ENCODE assay signal across 23 cellular contexts in genomic region chr3:53919741-53920140, GRCh38.
"Had no signal": no experiment of that assay in that cellular context is flagged by ENCODE, and none has a peak within 500 bp of the region (broad histone marks: within the 10 kb centered on the region; RNA-seq: fewer than 3 reads in every experiment).

No MANE protein-coding gene starts in this region.

- H3K27ac ChIP-seq: stomach, suprapubic skin, testis, thoracic aorta, thyroid gland, tibial artery, tibial nerve, transverse colon, upper lobe of left lung, upper lobe of right lung, uterus, vagina had no signal

- H3K4me3 ChIP-seq: stomach, suprapubic skin, testis, thoracic aorta, thyroid gland, tibial artery, tibial nerve, transverse colon, upper lobe of left lung, upper lobe of right lung, uterus, vagina had no signal

- H3K4me1 ChIP-seq: stomach, suprapubic skin, testis, thyroid gland, tibial artery, tibial nerve, transverse colon, upper lobe of left lung, upper lobe of right lung, uterus, vagina had no signal

- H3K36me3 ChIP-seq: stomach, suprapubic skin, thoracic aorta, thyroid gland, tibial artery, tibial nerve, transverse colon, upper lobe of left lung, upper lobe of right lung, uterus, vagina had no signal

- H3K9me3 ChIP-seq: suprapubic skin, testis, thoracic aorta, thyroid gland, upper lobe of left lung, upper lobe of right lung, uterus, vagina had no signal

- DNase-seq: stimulated activated CD4-positive, alpha-beta T cell treated with anti-CD3 and anti-CD28 coated beads, Interleukin-2, amount 100 ng/mL, for 48 hours; stimulated activated CD4-positive, alpha-beta T cell treated with anti-CD3 and anti-CD28 coated beads, Interleukin-4, amount 100 ng/mL, for 1 hour; stimulated activated CD4-positive, alpha-beta T cell treated with anti-CD3 and anti-CD28 coated beads, Interleukin-4, amount 100 ng/mL, for 24 hours; stimulated activated CD4-positive, alpha-beta T cell treated with anti-CD3 and anti-CD28 coated beads, Interleukin-4, amount 100 ng/mL, for 4 hours; stimulated activated CD8-positive, alpha-beta memory T cell treated with anti-CD3 and anti-CD28 coated beads, Interleukin-4, amount 100 ng/mL, for 48 hours; stimulated activated naive B cell treated with anti-CD40 and anti-IgM and Interleukin-4, amounts not matched to agents 10 μg/mL and 1 μg/mL and 100 μg/mL, for 72 hours; stimulated activated naive CD4-positive, alpha-beta T cell treated with Interleukin-2 at 50 U/mL for 16 hours; stimulated activated naive CD8-positive, alpha-beta T cell treated with anti-CD3 and anti-CD28 coated beads, Interleukin-15, amount 100 ng/mL, for 72 hours; stimulated activated naive CD8-positive, alpha-beta T cell treated with anti-CD3 and anti-CD28 coated beads, Interleukin-15, Interleukin-2, amounts not matched to agents 100 U/mL and 50 U/mL, for 24 hours; stomach; substantia nigra; testis; thyroid gland; tibial artery; transverse colon; trophoblast cell; upper lobe of left lung; upper lobe of right lung; uterus had no signal
